Comparison of ENCODE assay signal across 13 cellular contexts in the genomic region with DNA sequence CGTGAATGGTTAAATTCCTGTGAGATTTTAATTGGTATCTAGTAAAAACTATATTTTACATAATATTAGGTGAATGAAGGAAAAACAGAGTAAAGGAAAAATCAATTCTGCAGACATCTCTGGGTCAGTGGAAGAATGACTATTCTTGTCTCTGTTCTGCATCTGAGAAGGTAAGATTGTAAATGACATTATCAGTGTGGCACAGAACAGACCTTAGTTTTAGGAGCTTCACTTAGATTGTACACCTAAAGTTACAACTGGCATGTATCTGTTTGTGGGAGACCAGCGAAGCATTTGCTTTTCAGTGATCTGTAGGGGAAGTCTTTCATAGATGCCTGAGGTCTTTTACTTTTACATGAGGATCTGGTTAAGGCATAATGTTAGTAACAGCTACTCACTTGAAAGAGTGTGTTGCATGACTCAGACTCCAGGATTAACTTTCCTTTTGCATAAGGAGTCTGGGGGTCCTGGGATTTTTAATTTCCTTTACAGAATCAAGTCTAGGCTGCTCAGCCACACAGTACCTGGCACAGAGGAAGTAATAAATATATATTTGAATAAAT. TPM values are rescaled to one million over a fixed set of nuclear protein-coding genes. Genes with fewer than 3 reads are reported as not detected.
A peak's percentile ranks its signal among the peaks of the same experiment; 100 is the strongest.
DNase-seq lines count a peak whose midpoint lies in the region; ATAC-seq, FAIRE-seq and TF ChIP-seq lines count a peak whose summit lies in the region.
"Had no signal": no experiment of that assay in that cellular context is flagged by ENCODE, and none has a peak within 500 bp of the region (broad histone marks: within the 10 kb centered on the region; RNA-seq: fewer than 3 reads in every experiment).

No MANE protein-coding gene starts in this region.

- dilution Hi-C loops in endothelial cell of umbilical vein (cut with MboI; ENCODE audit: extremely low pct_ligation_motif_present, low sequenced_read_pairs), result no loop called here

- BruUV-seq in endothelial cell of umbilical vein (replicated peaks; lab: Mats Ljungman, UMichigan), result no TSS peak

- H3K27ac Mint-ChIP-seq in GM23338 (peak overlapping the region; percentile 14; the same call in 1 of the 2 replicates), osteocyte (ENCODE audit: unreplicated experiment) (peak overlapping the region; percentile 74), mesothelial cell of epicardium (no peak overlapping the region)
- H3K27ac Mint-ChIP-seq in activated T-helper 1 cell treated with anti-CD3 and anti-CD28 coated beads, Interleukin-12 subunit alpha, Interleukin-12 subunit beta, Interleukin-2, Interleukin-4 antibody, amounts not matched to agents 30 ng/mL and 10 ng/mL and 1 ng/mL, durations not matched to agents 14 hours and 24 hours and 36 hours, result no peak overlapping the region

- H3K9me3 Mint-ChIP-seq in GM23338 (no peaks in the 10 kb centered on the region), osteocyte (ENCODE audit: unreplicated experiment) (no peaks in the 10 kb centered on the region), mesothelial cell of epicardium (no peaks in the 10 kb centered on the region)
- no peaks in the 10 kb centered on the region for H3K9me3 Mint-ChIP-seq in activated T-helper 1 cell treated with anti-CD3 and anti-CD28 coated beads, Interleukin-12 subunit alpha, Interleukin-12 subunit beta, Interleukin-2, Interleukin-4 antibody, amounts not matched to agents 30 ng/mL and 10 ng/mL and 1 ng/mL, durations not matched to agents 14 hours and 24 hours and 36 hours
- H3K9me3 Mint-ChIP-seq: central memory CD8-positive, alpha-beta T cell had no signal

- no peak for FAIRE-seq in endothelial cell of umbilical vein (lab: Jason Lieb, UNC)
- FAIRE-seq: D721Med had no signal

- H2AFZ ChIP-seq in GM23338 (no peak overlapping the region), endothelial cell of umbilical vein (ENCODE audit: low read depth, low read length) (no peak overlapping the region)

- H3K4me1 ChIP-seq in GM23338 (ENCODE audit: insufficient read depth) (no peaks in the 10 kb centered on the region), endothelial cell of umbilical vein (ENCODE audit: control insufficient read depth, extremely low read depth, insufficient read depth, low read length) (peaks cover 13% of the 10 kb centered on the region)

- no peak for TF ChIP-seq CTCF in GM23338 (conservative IDR thresholded peaks at IDR 0.05; ENCODE audit: low read depth in 2 of 2)
- no peak for TF ChIP-seq CTCF in endothelial cell of umbilical vein (IDR thresholded peaks at IDR 0.05; ENCODE audit: extremely low read depth in 1 of 2, insufficient read depth in 1 of 2, low read depth in 1 of 2, low read length in 2 of 2)
- TF ChIP-seq CTCF in osteocyte (IDR thresholded peaks at IDR 0.05), result no peak
- no peak for TF ChIP-seq CTCF in mesothelial cell of epicardium (IDR thresholded peaks at IDR 0.05; ENCODE audit: unreplicated experiment)

- no peak for TF ChIP-seq POLR2A in endothelial cell of umbilical vein (IDR thresholded peaks at IDR 0.05; ENCODE audit: low read depth, low read length)

- intact Hi-C loops in endothelial cell of umbilical vein (cut with micrococcal nuclease), result no loop called here
- intact Hi-C loops in activated T-helper 1 cell treated with anti-CD3 and anti-CD28 coated beads, Interleukin-12 subunit alpha, Interleukin-12 subunit beta, Interleukin-2, Interleukin-4 antibody, amounts not matched to agents 30 ng/mL and 10 ng/mL and 1 ng/mL, durations not matched to agents 14 hours and 24 hours and 36 hours (cut with micrococcal nuclease), result no loop called here

- H3K9me2 ChIP-seq in GM23338 (ENCODE audit: insufficient read depth), result no peaks in the 10 kb centered on the region

- H3K79me2 ChIP-seq in GM23338 (replicated peaks; ENCODE audit: insufficient read depth) (peaks cover 90% of the 10 kb centered on the region), endothelial cell of umbilical vein (ENCODE audit: control insufficient read depth, insufficient read depth, low read length) (peaks cover 81% of the 10 kb centered on the region)

- H3K4me3 ChIP-seq in GM23338, result no peak overlapping the region
- no peak overlapping the region for H3K4me3 ChIP-seq in endothelial cell of umbilical vein (replicated peaks in 1 of 3; ENCODE audit: insufficient read depth in 1 of 3, low read depth in 1 of 3, low read length in 3 of 3)
- H3K4me3 ChIP-seq: heart right ventricle had no signal

- DNase-seq in GM23338 (ENCODE audit: low spot score) (no peak), RPMI7951 (ENCODE audit: low read depth) (peak; percentile 62), endothelial cell of umbilical vein (ENCODE audit: low read depth, low spot score) (peak; percentile 23), osteocyte (ENCODE audit: extremely low spot score, unreplicated experiment) (no peak), mesothelial cell of epicardium (ENCODE audit: low spot score in 2 of 2, unreplicated experiment in 2 of 2) (no peak)
- no peak for DNase-seq in activated CD4-positive, alpha-beta T cell treated with anti-CD3 and anti-CD28 coated beads, Interleukin-2, amount 50 U/mL, for 48 hours
- DNase-seq in activated T-helper 1 cell treated with anti-CD3 and anti-CD28 coated beads, Interleukin-12 subunit alpha, Interleukin-12 subunit beta, Interleukin-2, Interleukin-4 antibody, amounts not matched to agents 30 ng/mL and 10 ng/mL and 1 ng/mL, durations not matched to agents 14 hours and 24 hours and 36 hours (ENCODE audit: low spot score), result no peak
- DNase-seq: heart right ventricle; NCI-H187 treated with DMSO at 0.1 percent for 48 hours; NK-92 treated with Interleukin-12 subunit alpha and Interleukin-12 subunit beta, amount 100 ng/mL, for 24 hours had no signal

- no peaks in the 10 kb centered on the region for H3F3A ChIP-seq in GM23338 (replicated peaks; ENCODE audit: low read depth)

- POLR2A ChIA-PET in endothelial cell of umbilical vein (lab: Charles Lee), result no interaction called here

- H3K4me1 Mint-ChIP-seq in GM23338, result peaks cover 12% of the 10 kb centered on the region; the same call in 2 of the 3 replicates
- H3K4me1 Mint-ChIP-seq in osteocyte (ENCODE audit: unreplicated experiment), result peaks cover 47% of the 10 kb centered on the region
- H3K4me1 Mint-ChIP-seq in mesothelial cell of epicardium, result peaks cover 28% of the 10 kb centered on the region
- peaks cover 17% of the 10 kb centered on the region for H3K4me1 Mint-ChIP-seq in activated T-helper 1 cell treated with anti-CD3 and anti-CD28 coated beads, Interleukin-12 subunit alpha, Interleukin-12 subunit beta, Interleukin-2, Interleukin-4 antibody, amounts not matched to agents 30 ng/mL and 10 ng/mL and 1 ng/mL, durations not matched to agents 14 hours and 24 hours and 36 hours (ENCODE audit: low read depth)

- H3K27ac ChIP-seq in GM23338 (ENCODE audit: low read depth), result no peak overlapping the region
- H3K27ac ChIP-seq in endothelial cell of umbilical vein (ENCODE audit: insufficient read depth, low read depth, low read length), result no peak overlapping the region

- H3K4me3 Mint-ChIP-seq in GM23338 (no peak overlapping the region), osteocyte (ENCODE audit: unreplicated experiment) (no peak overlapping the region), mesothelial cell of epicardium (no peak overlapping the region)
- H3K4me3 Mint-ChIP-seq in activated T-helper 1 cell treated with anti-CD3 and anti-CD28 coated beads, Interleukin-12 subunit alpha, Interleukin-12 subunit beta, Interleukin-2, Interleukin-4 antibody, amounts not matched to agents 30 ng/mL and 10 ng/mL and 1 ng/mL, durations not matched to agents 14 hours and 24 hours and 36 hours, result no peak overlapping the region
- H3K4me3 Mint-ChIP-seq: central memory CD8-positive, alpha-beta T cell had no signal

- no peak overlapping the region for H3K4me2 ChIP-seq in GM23338
- H3K4me2 ChIP-seq in endothelial cell of umbilical vein (ENCODE audit: insufficient read depth, low read length), result peak overlapping the region; percentile 48

- ATAC-seq in GM23338, result no peak
- ATAC-seq in GM18498 (IDR thresholded peaks at IDR 0.05; ENCODE audit: unreplicated experiment), result no peak

- H3K36me3 Mint-ChIP-seq in GM23338 (ENCODE audit: low read depth), result no peaks in the 10 kb centered on the region
- H3K36me3 Mint-ChIP-seq in osteocyte (ENCODE audit: unreplicated experiment), result peaks cover 10% of the 10 kb centered on the region
- H3K36me3 Mint-ChIP-seq in mesothelial cell of epicardium, result peaks cover 4% of the 10 kb centered on the region
- peaks cover 11% of the 10 kb centered on the region for H3K36me3 Mint-ChIP-seq in activated T-helper 1 cell treated with anti-CD3 and anti-CD28 coated beads, Interleukin-12 subunit alpha, Interleukin-12 subunit beta, Interleukin-2, Interleukin-4 antibody, amounts not matched to agents 30 ng/mL and 10 ng/mL and 1 ng/mL, durations not matched to agents 14 hours and 24 hours and 36 hours (ENCODE audit: low read depth)

- H3K27me3 ChIP-seq in GM23338 (ENCODE audit: insufficient read depth), result no peaks in the 10 kb centered on the region
- no peaks in the 10 kb centered on the region for H3K27me3 ChIP-seq in endothelial cell of umbilical vein (ENCODE audit: control insufficient read depth in 2 of 2, insufficient read depth in 2 of 2, low read length in 2 of 2)
- H3K27me3 ChIP-seq: heart right ventricle had no signal

- H3K27me3 Mint-ChIP-seq in GM23338 (ENCODE audit: insufficient read depth, low read depth, poor library complexity) (peaks cover under 1% of the 10 kb centered on the region), osteocyte (ENCODE audit: unreplicated experiment) (no peaks in the 10 kb centered on the region), mesothelial cell of epicardium (ENCODE audit: low read depth) (no peaks in the 10 kb centered on the region)
- no peaks in the 10 kb centered on the region for H3K27me3 Mint-ChIP-seq in activated T-helper 1 cell treated with anti-CD3 and anti-CD28 coated beads, Interleukin-12 subunit alpha, Interleukin-12 subunit beta, Interleukin-2, Interleukin-4 antibody, amounts not matched to agents 30 ng/mL and 10 ng/mL and 1 ng/mL, durations not matched to agents 14 hours and 24 hours and 36 hours (ENCODE audit: insufficient read depth)
- H3K27me3 Mint-ChIP-seq: central memory CD8-positive, alpha-beta T cell had no signal

- no peak overlapping the region for H3K9ac ChIP-seq in endothelial cell of umbilical vein (replicated peaks; ENCODE audit: extremely low read depth, insufficient read depth, low read length)

- H3K36me3 ChIP-seq in GM23338 (ENCODE audit: insufficient read depth), result no peaks in the 10 kb centered on the region
- no peaks in the 10 kb centered on the region for H3K36me3 ChIP-seq in endothelial cell of umbilical vein (ENCODE audit: control insufficient read depth in 2 of 2, extremely low read depth in 1 of 2, insufficient read depth in 2 of 2, low read length in 2 of 2)

- H3K9me1 ChIP-seq in endothelial cell of umbilical vein (replicated peaks; ENCODE audit: control insufficient read depth, extremely low read depth, insufficient read depth, low read length), result no peaks in the 10 kb centered on the region

- CTCF ChIA-PET in endothelial cell of umbilical vein (lab: Charles Lee), result interaction anchor here (1.0 to 1.9 kb wide), 3 partner anchors 10 to 243 kb away, joined by 3 to 6 read pairs (median 3); no protein-coding TSS in a partner anchor

- H3K9me3 ChIP-seq in endothelial cell of umbilical vein (replicated peaks; ENCODE audit: control insufficient read depth, insufficient read depth, low read length), result no peaks in the 10 kb centered on the region
- H3K9me3 ChIP-seq: heart right ventricle had no signal

- no peaks in the 10 kb centered on the region for H4K20me1 ChIP-seq in GM23338 (replicated peaks; ENCODE audit: insufficient read depth)
- peaks cover 3% of the 10 kb centered on the region for H4K20me1 ChIP-seq in endothelial cell of umbilical vein (replicated peaks; ENCODE audit: control insufficient read depth, extremely low read depth, insufficient read depth, low read length)

RNA-seq across cellular contexts. Expression of a gene that starts 56.2 kb away (rescaled TPM):
- 405 and 435 TPM in 2 replicates for total RNA-seq in GM23338 (2014; rRNA removed; shearing (Covaris generic))
- polyA plus RNA-seq in GM23338 (2016; fragmentation: Nextera tagmentation; extraction: Ambion mirVana), result 272 and 333 TPM in 2 replicates
- 43.8 and 57.0 TPM in 2 replicates for total RNA-seq in RPMI7951 (2014; rRNA removed; shearing (Covaris generic))
- 93.3 and 97.1 TPM in 2 replicates for total RNA-seq in endothelial cell of umbilical vein
- 23.9 and 32.1 TPM in 2 replicates for polyA plus RNA-seq in endothelial cell of umbilical vein
- polyA plus RNA-seq in endothelial cell of umbilical vein (2011; cell fraction: cytosol; rRNA removed), result 20.4 and 23.2 TPM in 2 replicates
- 175 and 198 TPM in 2 replicates for polyA plus RNA-seq in endothelial cell of umbilical vein (2011; cell fraction: nucleus; rRNA removed)
- 45.5 and 51.5 TPM in 2 replicates for polyA plus RNA-seq in endothelial cell of umbilical vein (2012)
- 237 and 240 TPM in 2 replicates for polyA minus RNA-seq in endothelial cell of umbilical vein
- polyA minus RNA-seq in endothelial cell of umbilical vein (2011; cell fraction: cytosol; rRNA and poly(A)+ RNA removed), result 19.2 TPM
- 547 and 808 TPM in 2 replicates for polyA minus RNA-seq in endothelial cell of umbilical vein (2011; cell fraction: nucleus; rRNA and poly(A)+ RNA removed)
- 118 and 120 TPM in 2 replicates for total RNA-seq in osteocyte
- total RNA-seq in mesothelial cell of epicardium, result 109 to 117 TPM (median 112 TPM) in 3 replicates
- total RNA-seq in activated T-helper 1 cell treated with anti-CD3 and anti-CD28 coated beads, Interleukin-12 subunit alpha, Interleukin-12 subunit beta, Interleukin-2, Interleukin-4 antibody, amounts not matched to agents 30 ng/mL and 10 ng/mL and 1 ng/mL, durations not matched to agents 14 hours and 24 hours and 36 hours, result 47.3 and 48.0 TPM in 2 replicates

Comparison
In these comparisons a context has a peak if more than half of its experiments do, and no peak if none do; other contexts are left out.
1. DNase-seq: peak in RPMI7951 (single experiment) and endothelial cell of umbilical vein (single experiment); none in GM23338 (single experiment), osteocyte (single experiment), activated CD4-positive, alpha-beta T cell treated with anti-CD3 and anti-CD28 coated beads, Interleukin-2, amount 50 U/mL, for 48 hours (0 of 2), mesothelial cell of epicardium (0 of 2) and activated T-helper 1 cell treated with anti-CD3 and anti-CD28 coated beads, Interleukin-12 subunit alpha, Interleukin-12 subunit beta, Interleukin-2, Interleukin-4 antibody, amounts not matched to agents 30 ng/mL and 10 ng/mL and 1 ng/mL, durations not matched to agents 14 hours and 24 hours and 36 hours (single experiment).
2. H3K27ac Mint-ChIP-seq: peak in GM23338 (single experiment) and osteocyte (single experiment); none in mesothelial cell of epicardium (single experiment) and activated T-helper 1 cell treated with anti-CD3 and anti-CD28 coated beads, Interleukin-12 subunit alpha, Interleukin-12 subunit beta, Interleukin-2, Interleukin-4 antibody, amounts not matched to agents 30 ng/mL and 10 ng/mL and 1 ng/mL, durations not matched to agents 14 hours and 24 hours and 36 hours (single experiment).